Comparison of ENCODE assay signal across 8 cellular contexts in genomic region chr5:131337684-131338453, GRCh38.
DNase-seq lines count a peak whose midpoint lies in the region; ATAC-seq and TF ChIP-seq lines count a peak whose summit lies in the region.
"Not testable (repeated sequence)": the region's sequence is repeated elsewhere in the genome, so short reads cannot be mapped to it uniquely, and the experiment has no call there.

No MANE protein-coding gene starts in this region.

- peak in 1 of 5 donors; percentile 16 for DNase-seq in CD4-positive, alpha-beta memory T cell
- DNase-seq in T-helper 2 cell treated with Interferon-gamma antibody and Interleukin-4, amounts not matched to agents 5 μg/mL and 100 μg/mL, for 36 hours (ENCODE audit: low spot score); activated CD8-positive, alpha-beta memory T cell treated with anti-CD3 and anti-CD28 coated beads, Interleukin-2, amount 10 ng/mL, durations not matched to agents 7 days and 5 days; activated naive CD8-positive, alpha-beta T cell treated with anti-CD3 and anti-CD28 coated beads for 36 hours; memory B cell (ENCODE audit: low spot score in 2 of 2); nephron progenitor cell; stimulated activated naive CD8-positive, alpha-beta T cell treated with anti-CD3 and anti-CD28 coated beads, Interleukin-15, amount 100 ng/mL, for 72 hours: not testable (repeated sequence)
- peak; percentile 68 for DNase-seq in activated effector memory CD4-positive, alpha-beta T cell treated with anti-CD3 and anti-CD28 coated beads, Interleukin-2, amount 50 U/mL, for 16 hours

- intact Hi-C loops in CD4-positive, alpha-beta memory T cell (cut with micrococcal nuclease), result loop anchor here (2.0 kb wide), 4 partner anchors 19 to 75 kb away; no protein-coding TSS in a partner anchor

- TF ChIP-seq CTCF in nephron progenitor cell (IDR thresholded peaks at IDR 0.05), result not testable (repeated sequence)

- CTCF ChIA-PET in CD4-positive, alpha-beta memory T cell (lab: Charles Lee; ENCODE audit: partially characterized antibody), result interaction anchor here (1.1 to 2.8 kb wide), 4 partner anchors 14 to 73 kb away, joined by 3 to 11 read pairs (median 4); no protein-coding TSS in a partner anchor
- CTCF ChIA-PET in activated CD8-positive, alpha-beta memory T cell treated with anti-CD3 and anti-CD28 coated beads, Interleukin-2, amount 10 ng/mL, durations not matched to agents 7 days and 5 days (lab: Charles Lee), result not testable (repeated sequence)

- H3K27me3 Mint-ChIP-seq in CD4-positive, alpha-beta memory T cell; T-helper 2 cell treated with Interferon-gamma antibody and Interleukin-4, amounts not matched to agents 5 μg/mL and 100 μg/mL, for 36 hours (ENCODE audit: low read depth); activated CD8-positive, alpha-beta memory T cell treated with anti-CD3 and anti-CD28 coated beads, Interleukin-2, amount 10 ng/mL, durations not matched to agents 7 days and 5 days; activated naive CD8-positive, alpha-beta T cell treated with anti-CD3 and anti-CD28 coated beads for 36 hours; memory B cell; nephron progenitor cell (ENCODE audit: low read depth, poor library complexity); stimulated activated naive CD8-positive, alpha-beta T cell treated with anti-CD3 and anti-CD28 coated beads, Interleukin-15, amount 100 ng/mL, for 72 hours: not testable (repeated sequence)

- not testable (repeated sequence) for H3K9me3 ChIP-seq in CD4-positive, alpha-beta memory T cell (ENCODE audit: control insufficient read depth in 1 of 2, low read length in 2 of 2)

- H3K27ac Mint-ChIP-seq in CD4-positive, alpha-beta memory T cell, result peak overlapping the region; percentile 81 to 97 (median 94)
- peak overlapping the region; percentile 41 for H3K27ac Mint-ChIP-seq in T-helper 2 cell treated with Interferon-gamma antibody and Interleukin-4, amounts not matched to agents 5 μg/mL and 100 μg/mL, for 36 hours
- H3K27ac Mint-ChIP-seq in activated CD8-positive, alpha-beta memory T cell treated with anti-CD3 and anti-CD28 coated beads, Interleukin-2, amount 10 ng/mL, durations not matched to agents 7 days and 5 days, result peak overlapping the region; percentile 76
- peak overlapping the region; percentile 82 for H3K27ac Mint-ChIP-seq in activated naive CD8-positive, alpha-beta T cell treated with anti-CD3 and anti-CD28 coated beads for 36 hours
- peak overlapping the region; percentile 73 for H3K27ac Mint-ChIP-seq in memory B cell
- not testable (repeated sequence) for H3K27ac Mint-ChIP-seq in nephron progenitor cell
- peak overlapping the region; percentile 12 to 25 for H3K27ac Mint-ChIP-seq in stimulated activated naive CD8-positive, alpha-beta T cell treated with anti-CD3 and anti-CD28 coated beads, Interleukin-15, amount 100 ng/mL, for 72 hours

- POLR2A ChIA-PET in CD4-positive, alpha-beta memory T cell (lab: Charles Lee; ENCODE audit: partially characterized antibody), result interaction anchor here (0.9 to 4.5 kb wide), 14 partner anchors 18 to 83 kb away, joined by 3 to 27 read pairs (median 4); partner anchors contain the start of gene CDC42SE2

- peaks cover 61 to 95% (median 80%) of the 10 kb centered on the region in 4 donors for H3K4me1 Mint-ChIP-seq in CD4-positive, alpha-beta memory T cell
- peaks cover 54% of the 10 kb centered on the region for H3K4me1 Mint-ChIP-seq in T-helper 2 cell treated with Interferon-gamma antibody and Interleukin-4, amounts not matched to agents 5 μg/mL and 100 μg/mL, for 36 hours (ENCODE audit: low read depth)
- H3K4me1 Mint-ChIP-seq in activated CD8-positive, alpha-beta memory T cell treated with anti-CD3 and anti-CD28 coated beads, Interleukin-2, amount 10 ng/mL, durations not matched to agents 7 days and 5 days, result peaks cover 71% of the 10 kb centered on the region
- peaks cover 69% of the 10 kb centered on the region for H3K4me1 Mint-ChIP-seq in activated naive CD8-positive, alpha-beta T cell treated with anti-CD3 and anti-CD28 coated beads for 36 hours
- H3K4me1 Mint-ChIP-seq in memory B cell, result peaks cover 43% of the 10 kb centered on the region
- H3K4me1 Mint-ChIP-seq in nephron progenitor cell, result not testable (repeated sequence)
- peaks cover 90% of the 10 kb centered on the region for H3K4me1 Mint-ChIP-seq in stimulated activated naive CD8-positive, alpha-beta T cell treated with anti-CD3 and anti-CD28 coated beads, Interleukin-15, amount 100 ng/mL, for 72 hours

- peaks cover 0 to 11% (median 3%) of the 10 kb centered on the region in 8 donors for H3K9me3 Mint-ChIP-seq in CD4-positive, alpha-beta memory T cell
- H3K9me3 Mint-ChIP-seq in T-helper 2 cell treated with Interferon-gamma antibody and Interleukin-4, amounts not matched to agents 5 μg/mL and 100 μg/mL, for 36 hours, result peaks cover 10% of the 10 kb centered on the region
- peaks cover 13% of the 10 kb centered on the region for H3K9me3 Mint-ChIP-seq in activated CD8-positive, alpha-beta memory T cell treated with anti-CD3 and anti-CD28 coated beads, Interleukin-2, amount 10 ng/mL, durations not matched to agents 7 days and 5 days (ENCODE audit: low read depth)
- H3K9me3 Mint-ChIP-seq in activated naive CD8-positive, alpha-beta T cell treated with anti-CD3 and anti-CD28 coated beads for 36 hours, result peaks cover 42% of the 10 kb centered on the region
- H3K9me3 Mint-ChIP-seq in memory B cell, result not testable (repeated sequence)
- H3K9me3 Mint-ChIP-seq in nephron progenitor cell, result peaks cover 97% of the 10 kb centered on the region
- H3K9me3 Mint-ChIP-seq in stimulated activated naive CD8-positive, alpha-beta T cell treated with anti-CD3 and anti-CD28 coated beads, Interleukin-15, amount 100 ng/mL, for 72 hours, result peaks cover 16 to 23% of the 10 kb centered on the region in 2 donors

- H3K4me3 ChIP-seq in CD4-positive, alpha-beta memory T cell (ENCODE audit: low read length in 2 of 2), result peak overlapping the region in 1 of 2 donors; percentile 28

- ATAC-seq in activated CD8-positive, alpha-beta memory T cell treated with anti-CD3 and anti-CD28 coated beads, Interleukin-2, amount 10 ng/mL, durations not matched to agents 7 days and 5 days; memory B cell (ENCODE audit: low read depth); stimulated activated naive CD8-positive, alpha-beta T cell treated with anti-CD3 and anti-CD28 coated beads, Interleukin-15, amount 100 ng/mL, for 72 hours: not testable (repeated sequence)

- H3K27me3 ChIP-seq in CD4-positive, alpha-beta memory T cell (ENCODE audit: insufficient read depth, low read length), result not testable (repeated sequence)

- peaks cover 57% of the 10 kb centered on the region for H3K4me1 ChIP-seq in CD4-positive, alpha-beta memory T cell (ENCODE audit: insufficient read depth, low read length)

- H3K36me3 Mint-ChIP-seq in CD4-positive, alpha-beta memory T cell, result peaks cover 54 to 71% of the 10 kb centered on the region in 2 donors
- peaks cover 77% of the 10 kb centered on the region for H3K36me3 Mint-ChIP-seq in T-helper 2 cell treated with Interferon-gamma antibody and Interleukin-4, amounts not matched to agents 5 μg/mL and 100 μg/mL, for 36 hours (ENCODE audit: low read depth)
- H3K36me3 Mint-ChIP-seq in activated CD8-positive, alpha-beta memory T cell treated with anti-CD3 and anti-CD28 coated beads, Interleukin-2, amount 10 ng/mL, durations not matched to agents 7 days and 5 days, result peaks cover 86% of the 10 kb centered on the region
- H3K36me3 Mint-ChIP-seq in activated naive CD8-positive, alpha-beta T cell treated with anti-CD3 and anti-CD28 coated beads for 36 hours, result peaks cover 92% of the 10 kb centered on the region
- H3K36me3 Mint-ChIP-seq in memory B cell (peaks cover 36% of the 10 kb centered on the region), nephron progenitor cell (ENCODE audit: low read depth) (peaks cover 89% of the 10 kb centered on the region)

- H3K4me3 Mint-ChIP-seq in CD4-positive, alpha-beta memory T cell, result peak overlapping the region in 7 of 8 donors; percentile 36 to 84 (median 70)
- not testable (repeated sequence) for H3K4me3 Mint-ChIP-seq in T-helper 2 cell treated with Interferon-gamma antibody and Interleukin-4, amounts not matched to agents 5 μg/mL and 100 μg/mL, for 36 hours; activated naive CD8-positive, alpha-beta T cell treated with anti-CD3 and anti-CD28 coated beads for 36 hours; memory B cell
- H3K4me3 Mint-ChIP-seq in activated CD8-positive, alpha-beta memory T cell treated with anti-CD3 and anti-CD28 coated beads, Interleukin-2, amount 10 ng/mL, durations not matched to agents 7 days and 5 days, result peak overlapping the region; percentile 28
- peak overlapping the region; percentile 34 for H3K4me3 Mint-ChIP-seq in nephron progenitor cell
- peak overlapping the region; percentile 53 to 55 for H3K4me3 Mint-ChIP-seq in stimulated activated naive CD8-positive, alpha-beta T cell treated with anti-CD3 and anti-CD28 coated beads, Interleukin-15, amount 100 ng/mL, for 72 hours

- peak overlapping the region; percentile 52 for H3K27ac ChIP-seq in CD4-positive, alpha-beta memory T cell (ENCODE audit: low read depth, low read length)

- H3K36me3 ChIP-seq in CD4-positive, alpha-beta memory T cell (ENCODE audit: insufficient read depth, low read length), result not testable (repeated sequence)
